8 cellular contexts compared by ENCODE assay signal in the genomic region with DNA sequence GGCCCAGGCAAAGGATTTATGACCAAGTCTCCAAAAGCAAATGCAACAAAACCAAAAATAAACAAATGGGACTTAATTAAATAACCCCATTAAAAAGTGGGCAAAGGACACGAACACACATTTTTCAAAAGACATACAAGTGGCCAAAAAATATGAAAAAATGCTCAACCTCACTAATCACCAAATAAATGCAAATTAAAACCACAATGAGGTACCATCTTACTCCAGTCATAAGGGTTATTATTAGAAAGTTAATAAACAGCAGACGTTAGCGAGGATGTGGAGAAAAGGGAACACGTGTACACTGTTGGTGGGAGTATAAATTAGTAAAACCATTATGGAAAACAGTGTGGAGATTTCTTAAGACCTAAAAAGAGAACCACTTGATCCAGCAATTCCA.
"Had no signal": no experiment of that assay in that cellular context is flagged by ENCODE, and none has a peak within 500 bp of the region (broad histone marks: within the 10 kb centered on the region; RNA-seq: fewer than 3 reads in every experiment).

No MANE protein-coding gene starts in this region.

- H3K9me3 ChIP-seq: HAP-1 had no signal

- H3K9ac ChIP-seq: GM23248 had no signal

- FAIRE-seq: HTR-8/SVneo, K562 had no signal

- H2AFZ ChIP-seq: GM23248 had no signal

- DNase-seq: GM23248, GOT3, H7, IMR-90, KG1 had no signal

- H3K27ac ChIP-seq: GM23248 had no signal

- H3K4me3 ChIP-seq: GM23248, HAP-1, K562 had no signal

- H3K4me1 ChIP-seq: HAP-1 had no signal
